In genomic region chr22:19108807-19109197, GRCh38 we compare ENCODE assay signal across 11 cellular contexts. TPM values are rescaled to one million over a fixed set of nuclear protein-coding genes. Genes with fewer than 3 reads are reported as not detected.
DNase-seq lines count a peak whose midpoint lies in the region; ATAC-seq and TF ChIP-seq lines count a peak whose summit lies in the region.
"Had no signal": no experiment of that assay in that cellular context is flagged by ENCODE, and none has a peak within 500 bp of the region (broad histone marks: within the 10 kb centered on the region; RNA-seq: fewer than 3 reads in every experiment).

No MANE protein-coding gene starts in this region.

- no peaks in the 10 kb centered on the region for H3K9me2 ChIP-seq in OCI-LY7 (ENCODE audit: insufficient read depth, low read length)

- POLR2A ChIA-PET in OCI-LY7 (lab: Charles Lee): interaction anchor here (0.6 kb wide), 1 partner anchor 10 kb away, joined by 3 read pairs; no protein-coding TSS in a partner anchor

- no peak for ATAC-seq in effector memory CD8-positive, alpha-beta T cell (replicated peaks)
- ATAC-seq in psoas muscle (no peak), heart right ventricle (no peak), GM21737 (IDR thresholded peaks at IDR 0.05; ENCODE audit: unreplicated experiment) (no peak)

- H3K27ac Mint-ChIP-seq in effector memory CD8-positive, alpha-beta T cell: peak overlapping the region; percentile 85 to 96

- peaks cover 29% of the 10 kb centered on the region for H4K20me1 ChIP-seq in OCI-LY7 (ENCODE audit: insufficient read depth, low read length)

- H3K27me3 ChIP-seq in psoas muscle (ENCODE audit: insufficient read depth in 3 of 3, low read length in 2 of 3): no peaks in the 10 kb centered on the region
- H3K27me3 ChIP-seq in heart right ventricle: no peaks in the 10 kb centered on the region

- H3K9me3 Mint-ChIP-seq in effector memory CD8-positive, alpha-beta T cell: no peaks in the 10 kb centered on the region

- H3K4me3 ChIP-seq in OCI-LY7 (ENCODE audit: low read depth, low read length, poor library complexity, severe bottlenecking) (no peak overlapping the region), psoas muscle (no peak overlapping the region), heart right ventricle (no peak overlapping the region)

- H3K27ac ChIP-seq in OCI-LY7 (ENCODE audit: low read depth, low read length, poor library complexity, severe bottlenecking): no peak overlapping the region
- H3K27ac ChIP-seq in psoas muscle: peak overlapping the region; percentile 76
- H3K27ac ChIP-seq in heart right ventricle: peak overlapping the region in 1 of 10 donors; percentile 78
- H3K27ac ChIP-seq: SK-N-MC had no signal

- H3K9me3 ChIP-seq in OCI-LY7 (ENCODE audit: low read length): no peaks in the 10 kb centered on the region
- H3K9me3 ChIP-seq in psoas muscle: no peaks in the 10 kb centered on the region
- no peaks in the 10 kb centered on the region for H3K9me3 ChIP-seq in heart right ventricle

- peak; percentile 25 for DNase-seq in GF-D8 (lab: John Stamatoyannopoulos, UW)
- DNase-seq in OCI-LY7 (ENCODE audit: low spot score): no peak
- no peak for DNase-seq in effector memory CD8-positive, alpha-beta T cell
- DNase-seq in psoas muscle: no peak
- no peak for DNase-seq in NCI-H2081 treated with DMSO at 0.1 percent for 48 hours (lab: John Stamatoyannopoulos, UW)
- no peak for DNase-seq in heart right ventricle
- DNase-seq in NOMO-1 (lab: John Stamatoyannopoulos, UW; ENCODE audit: unreplicated experiment in 2 of 2): no peak

- H3K4me2 ChIP-seq in OCI-LY7 (ENCODE audit: low read length): peak overlapping the region; percentile 64

- peaks cover 83% of the 10 kb centered on the region for H3K79me2 ChIP-seq in OCI-LY7 (ENCODE audit: insufficient read depth, low read depth, low read length)

- intact Hi-C loops in OCI-LY7 (cut with micrococcal nuclease; ENCODE audit: unreplicated experiment): no loop called here
- intact Hi-C loops in psoas muscle (cut with DNase I): no loop called here
- intact Hi-C loops in heart right ventricle (cut with DNase I): no loop called here

- peaks cover 21% of the 10 kb centered on the region for H3K36me3 Mint-ChIP-seq in effector memory CD8-positive, alpha-beta T cell (ENCODE audit: insufficient read depth)

- CTCF ChIA-PET in OCI-LY7 (lab: Charles Lee; ENCODE audit: unreplicated experiment): no interaction called here

- peaks cover 15% of the 10 kb centered on the region for H3K36me3 ChIP-seq in OCI-LY7 (ENCODE audit: insufficient read depth, low read length)
- H3K36me3 ChIP-seq in psoas muscle (ENCODE audit: insufficient read depth in 1 of 2, low read depth in 1 of 2): no peaks in the 10 kb centered on the region
- peaks cover 0 to 3% (median 0%) of the 10 kb centered on the region in 9 donors for H3K36me3 ChIP-seq in heart right ventricle

- TF ChIP-seq CTCF in OCI-LY7 (conservative IDR thresholded peaks at IDR 0.05; ENCODE audit: low read length) (no peak), psoas muscle (IDR thresholded peaks at IDR 0.05) (no peak), heart right ventricle (IDR thresholded peaks at IDR 0.05) (no peak)

- H3K4me1 ChIP-seq in OCI-LY7 (ENCODE audit: insufficient read depth, low read length, poor library complexity, severe bottlenecking): peaks cover 28% of the 10 kb centered on the region
- peaks cover 88% of the 10 kb centered on the region for H3K4me1 ChIP-seq in psoas muscle
- peaks cover 13 to 73% (median 51%) of the 10 kb centered on the region in 9 donors for H3K4me1 ChIP-seq in heart right ventricle

- H3K4me3 Mint-ChIP-seq in effector memory CD8-positive, alpha-beta T cell: peak overlapping the region; percentile 62 to 75

- WGBS in psoas muscle, 3 donors: 49 to 78% (median 78%) methylated on average over 3 of the region's 3 CpGs
- 67 to 86% methylated on average over 3 of the region's 3 CpGs for WGBS in heart right ventricle, 2 donors

- peaks cover 46 to 60% of the 10 kb centered on the region in 2 donors for H3K4me1 Mint-ChIP-seq in effector memory CD8-positive, alpha-beta T cell (ENCODE audit: low read depth in 2 of 2)

- H3K27me3 Mint-ChIP-seq in effector memory CD8-positive, alpha-beta T cell: no peaks in the 10 kb centered on the region

- BruUV-seq in OCI-LY7 (replicated peaks; lab: Mats Ljungman, UMichigan): no TSS peak

- no peak overlapping the region for H2AFZ ChIP-seq in OCI-LY7 (ENCODE audit: low read length)

RNA-seq across cellular contexts. Expression of gene DGCR2, which starts 13.4 kb away (rescaled TPM):
- 26.6 and 29.7 TPM in 2 replicates for total RNA-seq in OCI-LY7 (2014; rRNA removed; shearing (Covaris generic))
- total RNA-seq in OCI-LY7 (2022) (26.9 and 27.6 TPM in 2 replicates), psoas muscle (10 to 100 TPM; 13.1 to 27.6 (median 25.9) TPM), heart right ventricle (10 to 100 TPM; 27.0 to 58.0 (median 42.2) TPM)
- polyA plus RNA-seq in psoas muscle (10 to 100 TPM; 13.2 to 24.5 (median 15.0) TPM), heart right ventricle (10 to 100 TPM; 17.0 to 28.5 TPM)

RNA-seq across cellular contexts. Expression of gene TSSK2, which starts 22.3 kb away (rescaled TPM):
- not detected in 2 replicates for total RNA-seq in OCI-LY7 (2014; rRNA removed; shearing (Covaris generic))
- total RNA-seq in OCI-LY7 (2022): not detected in 2 replicates
- under 1 TPM in 1 of 4 donors, not detected in 3; 0.32 TPM for total RNA-seq in psoas muscle
- under 1 TPM; 0.14 to 0.32 (median 0.23) TPM for polyA plus RNA-seq in psoas muscle
- total RNA-seq in heart right ventricle: under 1 TPM in 1 of 10 donors, not detected in 9; 0.19 TPM
- under 1 TPM; 0.14 to 0.37 TPM for polyA plus RNA-seq in heart right ventricle
- total RNA-seq: epithelial cell of proximal tubule had no signal

RNA-seq across cellular contexts. Expression of gene ESS2, which starts 35.6 kb away (rescaled TPM):
- total RNA-seq in OCI-LY7 (2014; rRNA removed; shearing (Covaris generic)): 8.0 and 13.4 TPM in 2 replicates
- total RNA-seq in OCI-LY7 (2022) (14.1 and 15.7 TPM in 2 replicates), psoas muscle (10 to 100 TPM in 3 of 4 donors, 1 to 10 TPM in 1; 7.9 to 14.0 (median 10.9) TPM), heart right ventricle (10 to 100 TPM in 3 of 10 donors, 1 to 10 TPM in 7; 7.5 to 11.5 (median 9.2) TPM)
- polyA plus RNA-seq in psoas muscle (10 to 100 TPM in 2 of 3 donors, 1 to 10 TPM in 1; 9.3 to 13.6 (median 12.6) TPM), heart right ventricle (10 to 100 TPM; 12.4 to 14.3 TPM)

RNA-seq across cellular contexts. Expression of gene GSC2, which starts 41.3 kb away (rescaled TPM):
- not detected in 2 replicates for total RNA-seq in OCI-LY7 (2014; rRNA removed; shearing (Covaris generic))
- not detected in 2 replicates for total RNA-seq in OCI-LY7 (2022)
- total RNA-seq in psoas muscle: not detected
- not detected for polyA plus RNA-seq in psoas muscle
- not detected for total RNA-seq in heart right ventricle
- polyA plus RNA-seq in heart right ventricle: not detected
- total RNA-seq: epithelial cell of proximal tubule had no signal
- polyA plus RNA-seq: small intestine had no signal
